In the genomic region with DNA sequence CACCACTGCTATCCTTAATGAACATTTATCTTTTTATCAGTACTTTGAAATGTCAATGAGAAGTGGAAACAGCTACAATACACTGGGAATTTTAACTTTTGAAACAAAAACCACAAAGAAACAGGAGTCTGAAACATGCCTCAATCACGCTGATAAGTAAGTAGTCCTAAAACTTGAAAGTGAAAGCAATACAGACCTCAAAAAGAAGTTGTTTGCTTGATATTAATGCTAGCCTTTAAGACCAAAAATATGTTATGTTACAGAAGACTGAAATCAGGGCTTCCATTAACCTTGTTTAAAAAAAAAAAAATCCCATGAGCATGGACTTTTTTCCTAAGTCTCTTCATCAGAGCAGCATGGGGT, we compare ENCODE assay signal across 10 cellular contexts. TPM values are rescaled to one million over a fixed set of nuclear protein-coding genes. Genes with fewer than 3 reads are reported as not detected.
DNase-seq lines count a peak whose midpoint lies in the region; ATAC-seq and TF ChIP-seq lines count a peak whose summit lies in the region.
"Had no signal": no experiment of that assay in that cellular context is flagged by ENCODE, and none has a peak within 500 bp of the region (broad histone marks: within the 10 kb centered on the region; RNA-seq: fewer than 3 reads in every experiment).

No MANE protein-coding gene starts in this region.

- TF ChIP-seq CTCF in GM12864 (IDR thresholded peaks at IDR 0.05; ENCODE audit: low read depth, low read length, missing control alignments): no peak
- TF ChIP-seq CTCF in parathyroid adenoma (IDR thresholded peaks at IDR 0.05): no peak

- H3K27ac Mint-ChIP-seq in dendritic cell treated with granulocyte-macrophage colony-stimulating factor and Interleukin-4, amounts not matched to agents 40 ng/mL and 50 ng/mL, for 4 days: peak overlapping the region; percentile 21

- DNase-seq in GM12864 (ENCODE audit: low read depth) (no peak), T1000 (lab: John Stamatoyannopoulos, UW) (no peak), foreskin melanocyte (no peak)
- peak; percentile 17 for DNase-seq in Jurkat, Clone E6-1 (ENCODE audit: low read depth, low spot score)
- DNase-seq: SHP77 had no signal

- no peaks in the 10 kb centered on the region for H3K9me3 ChIP-seq in parathyroid adenoma (ENCODE audit: control insufficient read depth, low read length)

- peak overlapping the region; percentile 44 for H3K27ac ChIP-seq in parathyroid adenoma
- H3K27ac ChIP-seq: epithelial cell of prostate had no signal

- no peak overlapping the region for H3K4me3 Mint-ChIP-seq in dendritic cell treated with granulocyte-macrophage colony-stimulating factor and Interleukin-4, amounts not matched to agents 40 ng/mL and 50 ng/mL, for 4 days

- peaks cover 49% of the 10 kb centered on the region for H3K4me1 Mint-ChIP-seq in dendritic cell treated with granulocyte-macrophage colony-stimulating factor and Interleukin-4, amounts not matched to agents 40 ng/mL and 50 ng/mL, for 4 days (ENCODE audit: low read depth)

- H3K4me3 ChIP-seq in GM12864 (ENCODE audit: low read depth, low read length): peak overlapping the region; percentile 20; the same call in 1 of the 2 replicates
- H3K4me3 ChIP-seq in Jurkat, Clone E6-1 (ENCODE audit: low read length): no peak overlapping the region; the same call in 1 of the 2 replicates
- peak overlapping the region; percentile 27 for H3K4me3 ChIP-seq in parathyroid adenoma (ENCODE audit: low read depth, low read length)

- no peaks in the 10 kb centered on the region for H3K27me3 ChIP-seq in parathyroid adenoma (ENCODE audit: control insufficient read depth, insufficient read depth, low read length)

- peaks cover 5% of the 10 kb centered on the region for H3K4me1 ChIP-seq in parathyroid adenoma

- H3K79me2 ChIP-seq in parathyroid adenoma: peaks cover 32% of the 10 kb centered on the region

- no peaks in the 10 kb centered on the region for H3K36me3 Mint-ChIP-seq in dendritic cell treated with granulocyte-macrophage colony-stimulating factor and Interleukin-4, amounts not matched to agents 40 ng/mL and 50 ng/mL, for 4 days (ENCODE audit: low read depth)

- H2AFZ ChIP-seq in parathyroid adenoma: no peak overlapping the region

- intact Hi-C loops in dendritic cell treated with granulocyte-macrophage colony-stimulating factor and Interleukin-4, amounts not matched to agents 40 ng/mL and 50 ng/mL, for 4 days (cut with micrococcal nuclease): no loop called here

- no peak for ATAC-seq in HG02852 (IDR thresholded peaks at IDR 0.05; ENCODE audit: unreplicated experiment)
- ATAC-seq in GM21529 (IDR thresholded peaks at IDR 0.05; ENCODE audit: unreplicated experiment): no peak

- peak overlapping the region; percentile 31 for H3K4me2 ChIP-seq in parathyroid adenoma (ENCODE audit: low read length)

- H3K9ac ChIP-seq in parathyroid adenoma: no peak overlapping the region

- no peaks in the 10 kb centered on the region for H3K9me3 Mint-ChIP-seq in dendritic cell treated with granulocyte-macrophage colony-stimulating factor and Interleukin-4, amounts not matched to agents 40 ng/mL and 50 ng/mL, for 4 days

- no peaks in the 10 kb centered on the region for H3K36me3 ChIP-seq in parathyroid adenoma (ENCODE audit: control insufficient read depth, insufficient read depth, low read length)

- no peaks in the 10 kb centered on the region for H3K27me3 Mint-ChIP-seq in dendritic cell treated with granulocyte-macrophage colony-stimulating factor and Interleukin-4, amounts not matched to agents 40 ng/mL and 50 ng/mL, for 4 days

RNA-seq across cellular contexts. Expression of gene PHF21A, which starts 21.3 kb away (rescaled TPM):
- 17.8 TPM for polyA plus RNA-seq in Jurkat, Clone E6-1 (2012; ENCODE audit: insufficient read depth, insufficient read length)
